8 cellular contexts compared by ENCODE assay signal in the genomic region with DNA sequence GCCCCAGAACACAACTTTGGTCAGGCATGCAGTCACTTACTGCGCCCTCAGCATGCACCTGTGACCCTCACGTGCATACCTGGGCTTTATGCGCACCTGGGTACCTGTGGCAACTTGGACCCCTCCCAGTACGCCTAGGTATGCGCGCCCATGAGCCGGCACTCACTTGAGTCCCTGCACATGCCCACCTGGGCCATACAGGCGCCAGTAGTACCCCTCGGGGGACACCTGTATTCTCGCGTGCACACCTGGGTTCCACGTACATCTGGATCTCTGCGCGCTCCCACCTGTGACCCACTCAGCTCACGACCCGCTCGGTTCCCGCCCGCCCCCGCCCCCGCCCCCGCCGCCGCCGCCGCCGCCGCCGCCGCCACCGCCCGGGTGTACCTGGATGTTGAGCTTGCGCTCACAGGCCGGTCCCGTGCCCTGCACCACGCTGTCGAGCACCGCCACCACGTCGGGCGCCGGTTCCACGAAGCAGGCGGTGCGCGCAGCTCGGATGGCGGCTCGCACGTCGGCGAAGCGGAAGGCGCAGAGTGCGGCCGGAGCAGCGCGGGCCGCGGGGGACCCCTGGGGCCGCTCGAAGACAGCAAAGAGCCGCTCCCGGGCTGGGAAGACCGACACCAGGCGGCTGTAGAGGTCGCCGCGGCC. TPM values are rescaled to one million over a fixed set of nuclear protein-coding genes. Genes with fewer than 3 reads are reported as not detected.
A peak's percentile ranks its signal among the peaks of the same experiment; 100 is the strongest.
DNase-seq lines count a peak whose midpoint lies in the region; ATAC-seq and TF ChIP-seq lines count a peak whose summit lies in the region.

No MANE protein-coding gene starts in this region.

- POLR2A ChIA-PET in A673 (lab: Charles Lee; ENCODE audit: low non-redundant PET): no interaction called here

- no peak for TF ChIP-seq CTCF in A673 (conservative IDR thresholded peaks at IDR 0.05; ENCODE audit: low read depth, low read length)

- H3K27me3 Mint-ChIP-seq in dendritic cell treated with granulocyte-macrophage colony-stimulating factor and Interleukin-4, amounts not matched to agents 40 ng/mL and 50 ng/mL, for 4 days: peaks cover 8% of the 10 kb centered on the region

- peaks cover 19% of the 10 kb centered on the region for H3K4me1 ChIP-seq in A673 (ENCODE audit: insufficient read depth, low read length, poor library complexity, severe bottlenecking)
- peaks cover 9 to 37% of the 10 kb centered on the region in 2 donors for H3K4me1 ChIP-seq in muscle layer of duodenum (ENCODE audit: control insufficient read depth in 1 of 2, insufficient read depth in 2 of 2, low read length in 2 of 2)

- peak; percentile 26 for ATAC-seq in HG02759 (IDR thresholded peaks at IDR 0.05; ENCODE audit: unreplicated experiment)
- no peak for ATAC-seq in HG02571 (IDR thresholded peaks at IDR 0.05; ENCODE audit: unreplicated experiment)
- no peak for ATAC-seq in HG03025 (IDR thresholded peaks at IDR 0.05; ENCODE audit: low FRiP score, unreplicated experiment)
- ATAC-seq in GM19463 (IDR thresholded peaks at IDR 0.05; ENCODE audit: unreplicated experiment): no peak

- H3K27me3 ChIP-seq in A673 (replicated peaks; ENCODE audit: insufficient read depth, low read depth, low read length, poor library complexity) (no peaks in the 10 kb centered on the region), muscle layer of duodenum (ENCODE audit: low read depth, low read length) (peaks cover 3% of the 10 kb centered on the region)

- no peak overlapping the region for H3K27ac ChIP-seq in A673 (ENCODE audit: low read depth, low read length, poor library complexity, severe bottlenecking)
- H3K27ac ChIP-seq in muscle layer of duodenum (ENCODE audit: low read length): no peak overlapping the region

- intact Hi-C loops in A673 (cut with micrococcal nuclease; ENCODE audit: unreplicated experiment): no loop called here
- intact Hi-C loops in dendritic cell treated with granulocyte-macrophage colony-stimulating factor and Interleukin-4, amounts not matched to agents 40 ng/mL and 50 ng/mL, for 4 days (cut with micrococcal nuclease): no loop called here

- peaks cover 72% of the 10 kb centered on the region for H3K4me1 Mint-ChIP-seq in dendritic cell treated with granulocyte-macrophage colony-stimulating factor and Interleukin-4, amounts not matched to agents 40 ng/mL and 50 ng/mL, for 4 days (ENCODE audit: low read depth)

- H3K9me3 Mint-ChIP-seq in dendritic cell treated with granulocyte-macrophage colony-stimulating factor and Interleukin-4, amounts not matched to agents 40 ng/mL and 50 ng/mL, for 4 days: no peaks in the 10 kb centered on the region

- no peak for DNase-seq in A673 (ENCODE audit: low spot score)
- no peak for DNase-seq in NOMO-1 (lab: John Stamatoyannopoulos, UW; ENCODE audit: unreplicated experiment in 2 of 2)

- peaks cover 55% of the 10 kb centered on the region for H3K36me3 Mint-ChIP-seq in dendritic cell treated with granulocyte-macrophage colony-stimulating factor and Interleukin-4, amounts not matched to agents 40 ng/mL and 50 ng/mL, for 4 days (ENCODE audit: low read depth)

- peak overlapping the region; percentile 92 for H3K4me3 Mint-ChIP-seq in dendritic cell treated with granulocyte-macrophage colony-stimulating factor and Interleukin-4, amounts not matched to agents 40 ng/mL and 50 ng/mL, for 4 days

- H3K36me3 ChIP-seq in A673 (ENCODE audit: insufficient read depth, low read length, poor library complexity, severe bottlenecking) (no peaks in the 10 kb centered on the region), muscle layer of duodenum (ENCODE audit: control insufficient read depth in 1 of 2, insufficient read depth in 2 of 2, low read length in 2 of 2) (peaks cover 0 to 5% of the 10 kb centered on the region in 2 donors)

- H3K4me3 ChIP-seq in A673 (ENCODE audit: low read depth, low read length, poor library complexity, severe bottlenecking): peak overlapping the region; percentile 68
- H3K4me3 ChIP-seq in muscle layer of duodenum (ENCODE audit: low read depth in 1 of 2, low read length in 2 of 2): peak overlapping the region; percentile 70 to 73

- peak overlapping the region; percentile 99 for H3K27ac Mint-ChIP-seq in dendritic cell treated with granulocyte-macrophage colony-stimulating factor and Interleukin-4, amounts not matched to agents 40 ng/mL and 50 ng/mL, for 4 days

- BruUV-seq in A673 (replicated peaks; lab: Mats Ljungman, UMichigan): TSS peak; percentile 60

- H3K9me3 ChIP-seq in A673 (ENCODE audit: low read depth, low read length, poor library complexity, severe bottlenecking): no peaks in the 10 kb centered on the region
- no peaks in the 10 kb centered on the region for H3K9me3 ChIP-seq in muscle layer of duodenum (ENCODE audit: control insufficient read depth in 1 of 2, low read length in 2 of 2)

- CTCF ChIA-PET in A673 (lab: Charles Lee): interaction anchor here (1.2 kb wide), 1 partner anchor 115 kb away, joined by 3 read pairs; no protein-coding TSS in a partner anchor

RNA-seq across cellular contexts. Expression of gene PLXND1, which starts 1.4 kb away (rescaled TPM):
- total RNA-seq in A673 (2021): 31.5 and 32.1 TPM in 2 replicates
